Comparison of ENCODE assay signal across 8 cellular contexts in the genomic region with DNA sequence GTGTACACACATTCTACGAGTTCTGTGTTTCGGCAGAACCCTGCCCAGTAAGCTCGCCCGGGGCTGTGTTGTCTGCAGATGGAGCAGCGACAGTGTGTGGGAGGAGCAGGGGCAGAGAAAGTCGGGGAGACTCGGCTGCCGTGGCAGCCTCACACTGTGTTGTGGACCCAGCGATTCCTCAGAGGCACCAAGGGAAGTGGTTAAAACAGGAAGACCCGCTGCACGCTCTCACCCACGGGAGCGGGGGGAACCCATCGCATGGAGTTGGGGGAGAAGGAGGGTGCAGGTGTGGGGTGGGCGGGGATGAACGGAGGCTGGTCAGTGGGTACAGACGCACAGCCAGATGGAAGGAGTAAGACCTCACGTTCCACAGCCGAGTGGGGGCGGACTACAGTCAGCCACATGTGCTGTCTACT.
DNase-seq lines count a peak whose midpoint lies in the region; ATAC-seq and TF ChIP-seq lines count a peak whose summit lies in the region.

No MANE protein-coding gene starts in this region.

- ATAC-seq in GM21825 (IDR thresholded peaks at IDR 0.05; ENCODE audit: unreplicated experiment) (peak; percentile 45), HG02610 (IDR thresholded peaks at IDR 0.05; ENCODE audit: unreplicated experiment) (no peak), GM18870 (IDR thresholded peaks at IDR 0.05; ENCODE audit: unreplicated experiment) (no peak)
- peak; percentile 54 to 63 for ATAC-seq in activated CD4-positive, CD25-positive, alpha-beta regulatory T cell treated with anti-CD3 and anti-CD28 coated beads, Interleukin-2, amount 50 U/mL, for 24 hours

- DNase-seq in AG08395 (ENCODE audit: low spot score) (peak; percentile 38), fibroblast of mammary gland (ENCODE audit: low read depth) (peak; percentile 20), Ammon's horn (ENCODE audit: low spot score) (no peak), OCI-M2 (lab: John Stamatoyannopoulos, UW; ENCODE audit: unreplicated experiment) (no peak)

- no peak overlapping the region for H3K4me3 ChIP-seq in fibroblast of mammary gland (ENCODE audit: control insufficient read depth, low read depth, low read length)

- no peak for TF ChIP-seq CTCF in fibroblast of mammary gland (conservative IDR thresholded peaks at IDR 0.05; ENCODE audit: control insufficient read depth, insufficient read depth, low read depth, low read length)

Comparison
In these comparisons a context has a peak if more than half of its experiments do, and no peak if none do; other contexts are left out.
1. DNase-seq: peak in AG08395 (single experiment) and fibroblast of mammary gland (single experiment); none in Ammon's horn (single experiment) and OCI-M2 (single experiment).
2. ATAC-seq: peak in GM21825 (single experiment) and activated CD4-positive, CD25-positive, alpha-beta regulatory T cell treated with anti-CD3 and anti-CD28 coated beads, Interleukin-2, amount 50 U/mL, for 24 hours (2 of 2); none in HG02610 (single experiment) and GM18870 (single experiment).